1 cellular context compared by ENCODE assay signal in the genomic region with DNA sequence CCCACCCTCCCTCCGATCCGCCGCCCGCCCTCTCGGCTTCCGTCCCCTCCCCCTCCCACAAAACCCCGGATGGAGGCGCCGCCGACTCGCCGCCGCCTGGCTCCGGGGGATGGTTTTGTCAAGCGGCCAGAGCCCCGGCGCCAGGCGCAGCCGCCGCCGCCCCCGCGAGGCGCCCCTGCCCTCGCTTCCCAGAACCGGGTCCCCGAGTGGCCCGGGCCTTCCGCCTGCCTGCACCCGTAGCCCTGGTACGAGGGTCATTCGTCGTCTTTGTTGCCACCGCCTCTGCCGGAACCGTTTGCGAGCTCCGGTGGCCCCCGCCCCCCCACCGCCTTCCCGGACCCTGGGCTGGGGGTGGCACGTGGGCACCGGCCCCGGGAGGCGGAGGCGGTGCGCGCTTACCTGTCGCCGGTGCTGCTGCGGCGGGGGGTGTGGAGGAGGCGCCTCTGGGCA.
TF ChIP-seq lines count a peak whose summit lies in the region.

No MANE protein-coding gene starts in this region.

TF ChIP-seq in K562, 482 proteins besides CTCF, POLR2A, EP300 and RAD21 (continues in another document):
- peak; percentile 70 for TF ChIP-seq RBBP5 (IDR thresholded peaks at IDR 0.05; ENCODE audit: borderline replicate concordance, insufficient read depth, low read length, poor library complexity, severe bottlenecking)
- TF ChIP-seq DPF2 (IDR thresholded peaks at IDR 0.05) = no peak
- no peak for TF ChIP-seq MCM5 (IDR thresholded peaks at IDR 0.05; ENCODE audit: low read depth)
- TF ChIP-seq NR2C1 (IDR thresholded peaks at IDR 0.05) = no peak
- no peak for TF ChIP-seq NR2C1 (tag; IDR thresholded peaks at IDR 0.05)
- TF ChIP-seq ATF7 (IDR thresholded peaks at IDR 0.05) = peak; percentile 14; the same call in 1 of the 2 replicates
- peak in 1 of 2 experiments; percentile 78; a peak in 2 of 4 replicates for TF ChIP-seq MAZ (CRISPR knock-in tag; conservative IDR thresholded peaks at IDR 0.05 in 1 of 2, IDR thresholded peaks at IDR 0.05 in 1 of 2)
- no peak for TF ChIP-seq MCM3 (IDR thresholded peaks at IDR 0.05)
- peak; percentile 32; the same call in 1 of the 2 replicates for TF ChIP-seq NFIC (IDR thresholded peaks at IDR 0.05)
- 0 out of 2 replicates have a peak, but pooled peaks have one; percentile 50 for TF ChIP-seq TARDBP (IDR thresholded peaks at IDR 0.05)
- TF ChIP-seq E2F3 (CRISPR knock-in tag; IDR thresholded peaks at IDR 0.05) = peak; percentile 54; the same call in 1 of the 2 replicates
- TF ChIP-seq, protein P1, sequence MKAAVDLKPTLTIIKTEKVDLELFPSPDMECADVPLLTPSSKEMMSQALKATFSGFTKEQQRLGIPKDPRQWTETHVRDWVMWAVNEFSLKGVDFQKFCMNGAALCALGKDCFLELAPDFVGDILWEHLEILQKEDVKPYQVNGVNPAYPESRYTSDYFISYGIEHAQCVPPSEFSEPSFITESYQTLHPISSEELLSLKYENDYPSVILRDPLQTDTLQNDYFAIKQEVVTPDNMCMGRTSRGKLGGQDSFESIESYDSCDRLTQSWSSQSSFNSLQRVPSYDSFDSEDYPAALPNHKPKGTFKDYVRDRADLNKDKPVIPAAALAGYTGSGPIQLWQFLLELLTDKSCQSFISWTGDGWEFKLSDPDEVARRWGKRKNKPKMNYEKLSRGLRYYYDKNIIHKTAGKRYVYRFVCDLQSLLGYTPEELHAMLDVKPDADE (conservative IDR thresholded peaks at IDR 0.05; ENCODE audit: control insufficient read depth, low read depth, low read length) = no peak; the same call in 1 of the 2 replicates
- TF ChIP-seq, protein P2, sequence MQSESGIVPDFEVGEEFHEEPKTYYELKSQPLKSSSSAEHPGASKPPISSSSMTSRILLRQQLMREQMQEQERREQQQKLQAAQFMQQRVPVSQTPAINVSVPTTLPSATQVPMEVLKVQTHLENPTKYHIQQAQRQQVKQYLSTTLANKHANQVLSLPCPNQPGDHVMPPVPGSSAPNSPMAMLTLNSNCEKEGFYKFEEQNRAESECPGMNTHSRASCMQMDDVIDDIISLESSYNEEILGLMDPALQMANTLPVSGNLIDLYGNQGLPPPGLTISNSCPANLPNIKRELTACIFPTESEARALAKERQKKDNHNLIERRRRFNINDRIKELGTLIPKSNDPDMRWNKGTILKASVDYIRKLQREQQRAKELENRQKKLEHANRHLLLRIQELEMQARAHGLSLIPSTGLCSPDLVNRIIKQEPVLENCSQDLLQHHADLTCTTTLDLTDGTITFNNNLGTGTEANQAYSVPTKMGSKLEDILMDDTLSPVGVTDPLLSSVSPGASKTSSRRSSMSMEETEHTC (IDR thresholded peaks at IDR 0.05) = no peak
- peak; percentile 77; the same call in 1 of the 2 replicates for TF ChIP-seq ZNF76 (CRISPR knock-in tag; IDR thresholded peaks at IDR 0.05; ENCODE audit: borderline replicate concordance)
- 0 out of 2 replicates have a peak, but pooled peaks have one; percentile 48 for TF ChIP-seq ZSCAN29 (IDR thresholded peaks at IDR 0.05)
- no peak for TF ChIP-seq ZNF12 (CRISPR knock-in tag; IDR thresholded peaks at IDR 0.05)
- TF ChIP-seq, protein P3, sequence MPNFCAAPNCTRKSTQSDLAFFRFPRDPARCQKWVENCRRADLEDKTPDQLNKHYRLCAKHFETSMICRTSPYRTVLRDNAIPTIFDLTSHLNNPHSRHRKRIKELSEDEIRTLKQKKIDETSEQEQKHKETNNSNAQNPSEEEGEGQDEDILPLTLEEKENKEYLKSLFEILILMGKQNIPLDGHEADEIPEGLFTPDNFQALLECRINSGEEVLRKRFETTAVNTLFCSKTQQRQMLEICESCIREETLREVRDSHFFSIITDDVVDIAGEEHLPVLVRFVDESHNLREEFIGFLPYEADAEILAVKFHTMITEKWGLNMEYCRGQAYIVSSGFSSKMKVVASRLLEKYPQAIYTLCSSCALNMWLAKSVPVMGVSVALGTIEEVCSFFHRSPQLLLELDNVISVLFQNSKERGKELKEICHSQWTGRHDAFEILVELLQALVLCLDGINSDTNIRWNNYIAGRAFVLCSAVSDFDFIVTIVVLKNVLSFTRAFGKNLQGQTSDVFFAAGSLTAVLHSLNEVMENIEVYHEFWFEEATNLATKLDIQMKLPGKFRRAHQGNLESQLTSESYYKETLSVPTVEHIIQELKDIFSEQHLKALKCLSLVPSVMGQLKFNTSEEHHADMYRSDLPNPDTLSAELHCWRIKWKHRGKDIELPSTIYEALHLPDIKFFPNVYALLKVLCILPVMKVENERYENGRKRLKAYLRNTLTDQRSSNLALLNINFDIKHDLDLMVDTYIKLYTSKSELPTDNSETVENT (CRISPR knock-in tag; IDR thresholded peaks at IDR 0.05) = peak; percentile 77; the same call in 1 of the 2 replicates
- TF ChIP-seq, protein P4, sequence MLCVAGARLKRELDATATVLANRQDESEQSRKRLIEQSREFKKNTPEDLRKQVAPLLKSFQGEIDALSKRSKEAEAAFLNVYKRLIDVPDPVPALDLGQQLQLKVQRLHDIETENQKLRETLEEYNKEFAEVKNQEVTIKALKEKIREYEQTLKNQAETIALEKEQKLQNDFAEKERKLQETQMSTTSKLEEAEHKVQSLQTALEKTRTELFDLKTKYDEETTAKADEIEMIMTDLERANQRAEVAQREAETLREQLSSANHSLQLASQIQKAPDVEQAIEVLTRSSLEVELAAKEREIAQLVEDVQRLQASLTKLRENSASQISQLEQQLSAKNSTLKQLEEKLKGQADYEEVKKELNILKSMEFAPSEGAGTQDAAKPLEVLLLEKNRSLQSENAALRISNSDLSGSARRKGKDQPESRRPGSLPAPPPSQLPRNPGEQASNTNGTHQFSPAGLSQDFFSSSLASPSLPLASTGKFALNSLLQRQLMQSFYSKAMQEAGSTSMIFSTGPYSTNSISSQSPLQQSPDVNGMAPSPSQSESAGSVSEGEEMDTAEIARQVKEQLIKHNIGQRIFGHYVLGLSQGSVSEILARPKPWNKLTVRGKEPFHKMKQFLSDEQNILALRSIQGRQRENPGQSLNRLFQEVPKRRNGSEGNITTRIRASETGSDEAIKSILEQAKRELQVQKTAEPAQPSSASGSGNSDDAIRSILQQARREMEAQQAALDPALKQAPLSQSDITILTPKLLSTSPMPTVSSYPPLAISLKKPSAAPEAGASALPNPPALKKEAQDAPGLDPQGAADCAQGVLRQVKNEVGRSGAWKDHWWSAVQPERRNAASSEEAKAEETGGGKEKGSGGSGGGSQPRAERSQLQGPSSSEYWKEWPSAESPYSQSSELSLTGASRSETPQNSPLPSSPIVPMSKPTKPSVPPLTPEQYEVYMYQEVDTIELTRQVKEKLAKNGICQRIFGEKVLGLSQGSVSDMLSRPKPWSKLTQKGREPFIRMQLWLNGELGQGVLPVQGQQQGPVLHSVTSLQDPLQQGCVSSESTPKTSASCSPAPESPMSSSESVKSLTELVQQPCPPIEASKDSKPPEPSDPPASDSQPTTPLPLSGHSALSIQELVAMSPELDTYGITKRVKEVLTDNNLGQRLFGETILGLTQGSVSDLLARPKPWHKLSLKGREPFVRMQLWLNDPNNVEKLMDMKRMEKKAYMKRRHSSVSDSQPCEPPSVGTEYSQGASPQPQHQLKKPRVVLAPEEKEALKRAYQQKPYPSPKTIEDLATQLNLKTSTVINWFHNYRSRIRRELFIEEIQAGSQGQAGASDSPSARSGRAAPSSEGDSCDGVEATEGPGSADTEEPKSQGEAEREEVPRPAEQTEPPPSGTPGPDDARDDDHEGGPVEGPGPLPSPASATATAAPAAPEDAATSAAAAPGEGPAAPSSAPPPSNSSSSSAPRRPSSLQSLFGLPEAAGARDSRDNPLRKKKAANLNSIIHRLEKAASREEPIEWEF (CRISPR knock-in tag; IDR thresholded peaks at IDR 0.05) = no peak
- peak; percentile 75; the same call in 1 of the 2 replicates for TF ChIP-seq ILF3 (IDR thresholded peaks at IDR 0.05; ENCODE audit: borderline replicate concordance)
- TF ChIP-seq, protein P5, sequence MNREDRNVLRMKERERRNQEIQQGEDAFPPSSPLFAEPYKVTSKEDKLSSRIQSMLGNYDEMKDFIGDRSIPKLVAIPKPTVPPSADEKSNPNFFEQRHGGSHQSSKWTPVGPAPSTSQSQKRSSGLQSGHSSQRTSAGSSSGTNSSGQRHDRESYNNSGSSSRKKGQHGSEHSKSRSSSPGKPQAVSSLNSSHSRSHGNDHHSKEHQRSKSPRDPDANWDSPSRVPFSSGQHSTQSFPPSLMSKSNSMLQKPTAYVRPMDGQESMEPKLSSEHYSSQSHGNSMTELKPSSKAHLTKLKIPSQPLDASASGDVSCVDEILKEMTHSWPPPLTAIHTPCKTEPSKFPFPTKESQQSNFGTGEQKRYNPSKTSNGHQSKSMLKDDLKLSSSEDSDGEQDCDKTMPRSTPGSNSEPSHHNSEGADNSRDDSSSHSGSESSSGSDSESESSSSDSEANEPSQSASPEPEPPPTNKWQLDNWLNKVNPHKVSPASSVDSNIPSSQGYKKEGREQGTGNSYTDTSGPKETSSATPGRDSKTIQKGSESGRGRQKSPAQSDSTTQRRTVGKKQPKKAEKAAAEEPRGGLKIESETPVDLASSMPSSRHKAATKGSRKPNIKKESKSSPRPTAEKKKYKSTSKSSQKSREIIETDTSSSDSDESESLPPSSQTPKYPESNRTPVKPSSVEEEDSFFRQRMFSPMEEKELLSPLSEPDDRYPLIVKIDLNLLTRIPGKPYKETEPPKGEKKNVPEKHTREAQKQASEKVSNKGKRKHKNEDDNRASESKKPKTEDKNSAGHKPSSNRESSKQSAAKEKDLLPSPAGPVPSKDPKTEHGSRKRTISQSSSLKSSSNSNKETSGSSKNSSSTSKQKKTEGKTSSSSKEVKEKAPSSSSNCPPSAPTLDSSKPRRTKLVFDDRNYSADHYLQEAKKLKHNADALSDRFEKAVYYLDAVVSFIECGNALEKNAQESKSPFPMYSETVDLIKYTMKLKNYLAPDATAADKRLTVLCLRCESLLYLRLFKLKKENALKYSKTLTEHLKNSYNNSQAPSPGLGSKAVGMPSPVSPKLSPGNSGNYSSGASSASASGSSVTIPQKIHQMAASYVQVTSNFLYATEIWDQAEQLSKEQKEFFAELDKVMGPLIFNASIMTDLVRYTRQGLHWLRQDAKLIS (CRISPR knock-in tag; IDR thresholded peaks at IDR 0.05) = 0 out of 2 replicates have a peak, but pooled peaks have one; percentile 72
- TF ChIP-seq CHD1 (IDR thresholded peaks at IDR 0.05; ENCODE audit: low read length) = peak; percentile 95
- no peak for TF ChIP-seq MYBL2 (IDR thresholded peaks at IDR 0.05; ENCODE audit: low read depth)
- no peak for TF ChIP-seq MYBL2 (CRISPR knock-in tag; IDR thresholded peaks at IDR 0.05; ENCODE audit: borderline replicate concordance)
- TF ChIP-seq, protein P6, sequence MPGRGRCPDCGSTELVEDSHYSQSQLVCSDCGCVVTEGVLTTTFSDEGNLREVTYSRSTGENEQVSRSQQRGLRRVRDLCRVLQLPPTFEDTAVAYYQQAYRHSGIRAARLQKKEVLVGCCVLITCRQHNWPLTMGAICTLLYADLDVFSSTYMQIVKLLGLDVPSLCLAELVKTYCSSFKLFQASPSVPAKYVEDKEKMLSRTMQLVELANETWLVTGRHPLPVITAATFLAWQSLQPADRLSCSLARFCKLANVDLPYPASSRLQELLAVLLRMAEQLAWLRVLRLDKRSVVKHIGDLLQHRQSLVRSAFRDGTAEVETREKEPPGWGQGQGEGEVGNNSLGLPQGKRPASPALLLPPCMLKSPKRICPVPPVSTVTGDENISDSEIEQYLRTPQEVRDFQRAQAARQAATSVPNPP (IDR thresholded peaks at IDR 0.05; ENCODE audit: borderline replicate concordance, insufficient read depth, insufficient read length) = no peak
- no peak for TF ChIP-seq CHD4 (IDR thresholded peaks at IDR 0.05; ENCODE audit: insufficient read depth, insufficient replicate concordance, low read depth, low read length, poor library complexity, severe bottlenecking)
- TF ChIP-seq, protein P7, sequence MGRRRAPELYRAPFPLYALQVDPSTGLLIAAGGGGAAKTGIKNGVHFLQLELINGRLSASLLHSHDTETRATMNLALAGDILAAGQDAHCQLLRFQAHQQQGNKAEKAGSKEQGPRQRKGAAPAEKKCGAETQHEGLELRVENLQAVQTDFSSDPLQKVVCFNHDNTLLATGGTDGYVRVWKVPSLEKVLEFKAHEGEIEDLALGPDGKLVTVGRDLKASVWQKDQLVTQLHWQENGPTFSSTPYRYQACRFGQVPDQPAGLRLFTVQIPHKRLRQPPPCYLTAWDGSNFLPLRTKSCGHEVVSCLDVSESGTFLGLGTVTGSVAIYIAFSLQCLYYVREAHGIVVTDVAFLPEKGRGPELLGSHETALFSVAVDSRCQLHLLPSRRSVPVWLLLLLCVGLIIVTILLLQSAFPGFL (CRISPR knock-in tag; IDR thresholded peaks at IDR 0.05) = no peak
- no peak for TF ChIP-seq TBL1XR1 (IDR thresholded peaks at IDR 0.05; ENCODE audit: low read length in 2 of 2)
- peak; percentile 1; the same call in 1 of the 2 replicates for TF ChIP-seq L3MBTL2 (IDR thresholded peaks at IDR 0.05)
- TF ChIP-seq POLR2G (IDR thresholded peaks at IDR 0.05; ENCODE audit: low read depth, low read length) = peak; percentile 87
- no peak for TF ChIP-seq NRF1 (conservative IDR thresholded peaks at IDR 0.05 in 1 of 2, IDR thresholded peaks at IDR 0.05 in 1 of 2)
- TF ChIP-seq, protein P8, sequence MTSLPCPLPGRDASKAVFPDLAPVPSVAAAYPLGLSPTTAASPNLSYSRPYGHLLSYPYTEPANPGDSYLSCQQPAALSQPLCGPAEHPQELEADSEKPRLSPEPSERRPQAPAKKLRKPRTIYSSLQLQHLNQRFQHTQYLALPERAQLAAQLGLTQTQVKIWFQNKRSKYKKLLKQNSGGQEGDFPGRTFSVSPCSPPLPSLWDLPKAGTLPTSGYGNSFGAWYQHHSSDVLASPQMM (CRISPR knock-in tag; IDR thresholded peaks at IDR 0.05) = no peak
- TF ChIP-seq, protein P9, sequence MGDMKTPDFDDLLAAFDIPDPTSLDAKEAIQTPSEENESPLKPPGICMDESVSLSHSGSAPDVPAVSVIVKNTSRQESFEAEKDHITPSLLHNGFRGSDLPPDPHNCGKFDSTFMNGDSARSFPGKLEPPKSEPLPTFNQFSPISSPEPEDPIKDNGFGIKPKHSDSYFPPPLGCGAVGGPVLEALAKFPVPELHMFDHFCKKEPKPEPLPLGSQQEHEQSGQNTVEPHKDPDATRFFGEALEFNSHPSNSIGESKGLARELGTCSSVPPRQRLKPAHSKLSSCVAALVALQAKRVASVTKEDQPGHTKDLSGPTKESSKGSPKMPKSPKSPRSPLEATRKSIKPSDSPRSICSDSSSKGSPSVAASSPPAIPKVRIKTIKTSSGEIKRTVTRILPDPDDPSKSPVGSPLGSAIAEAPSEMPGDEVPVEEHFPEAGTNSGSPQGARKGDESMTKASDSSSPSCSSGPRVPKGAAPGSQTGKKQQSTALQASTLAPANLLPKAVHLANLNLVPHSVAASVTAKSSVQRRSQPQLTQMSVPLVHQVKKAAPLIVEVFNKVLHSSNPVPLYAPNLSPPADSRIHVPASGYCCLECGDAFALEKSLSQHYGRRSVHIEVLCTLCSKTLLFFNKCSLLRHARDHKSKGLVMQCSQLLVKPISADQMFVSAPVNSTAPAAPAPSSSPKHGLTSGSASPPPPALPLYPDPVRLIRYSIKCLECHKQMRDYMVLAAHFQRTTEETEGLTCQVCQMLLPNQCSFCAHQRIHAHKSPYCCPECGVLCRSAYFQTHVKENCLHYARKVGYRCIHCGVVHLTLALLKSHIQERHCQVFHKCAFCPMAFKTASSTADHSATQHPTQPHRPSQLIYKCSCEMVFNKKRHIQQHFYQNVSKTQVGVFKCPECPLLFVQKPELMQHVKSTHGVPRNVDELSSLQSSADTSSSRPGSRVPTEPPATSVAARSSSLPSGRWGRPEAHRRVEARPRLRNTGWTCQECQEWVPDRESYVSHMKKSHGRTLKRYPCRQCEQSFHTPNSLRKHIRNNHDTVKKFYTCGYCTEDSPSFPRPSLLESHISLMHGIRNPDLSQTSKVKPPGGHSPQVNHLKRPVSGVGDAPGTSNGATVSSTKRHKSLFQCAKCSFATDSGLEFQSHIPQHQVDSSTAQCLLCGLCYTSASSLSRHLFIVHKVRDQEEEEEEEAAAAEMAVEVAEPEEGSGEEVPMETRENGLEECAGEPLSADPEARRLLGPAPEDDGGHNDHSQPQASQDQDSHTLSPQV (IDR thresholded peaks at IDR 0.05) = peak; percentile 24; the same call in 1 of the 2 replicates
- TF ChIP-seq, protein P10, sequence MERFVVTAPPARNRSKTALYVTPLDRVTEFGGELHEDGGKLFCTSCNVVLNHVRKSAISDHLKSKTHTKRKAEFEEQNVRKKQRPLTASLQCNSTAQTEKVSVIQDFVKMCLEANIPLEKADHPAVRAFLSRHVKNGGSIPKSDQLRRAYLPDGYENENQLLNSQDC (CRISPR knock-in tag; IDR thresholded peaks at IDR 0.05) = no peak
